1 cellular context compared by ENCODE assay signal in genomic region chr10:69394020-69394419, GRCh38.
TF ChIP-seq lines count a peak whose summit lies in the region.

No MANE protein-coding gene starts in this region.

TF ChIP-seq in WTC11, 78 proteins besides CTCF, POLR2A, EP300 and RAD21 (continued from another document):
- no peak for TF ChIP-seq PRDM15 (CRISPR knock-in tag; IDR thresholded peaks at IDR 0.05)
